11 cellular contexts compared by ENCODE assay signal in the genomic region with DNA sequence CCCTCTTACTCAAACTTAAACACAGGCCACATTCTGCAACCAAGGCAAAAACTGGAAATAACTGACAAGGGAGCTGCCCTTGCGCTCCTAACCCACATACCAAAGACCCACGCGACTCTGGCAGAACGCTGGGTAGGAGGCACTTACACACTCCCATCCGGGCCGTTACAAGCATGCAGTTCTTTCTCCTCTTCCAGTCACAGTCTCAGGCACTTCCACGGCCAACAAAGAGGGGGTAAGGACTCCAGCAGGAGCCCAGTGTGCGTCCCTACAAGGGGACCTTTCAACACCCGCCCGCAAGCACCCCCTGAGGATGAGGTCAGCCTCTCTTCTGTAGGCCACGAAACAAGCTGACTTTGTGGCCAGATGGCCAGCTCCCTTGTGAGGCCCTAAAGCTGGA. TPM values are rescaled to one million over a fixed set of nuclear protein-coding genes. Genes with fewer than 3 reads are reported as not detected.
DNase-seq lines count a peak whose midpoint lies in the region; ATAC-seq lines count a peak whose summit lies in the region.
"Had no signal": no experiment of that assay in that cellular context is flagged by ENCODE, and none has a peak within 500 bp of the region (broad histone marks: within the 10 kb centered on the region; RNA-seq: fewer than 3 reads in every experiment).

No MANE protein-coding gene starts in this region.

- DNase-seq in Right ventricle myocardium inferior (ENCODE audit: missing footprints) (peak; percentile 77), cardiac septum (ENCODE audit: low spot score) (no peak), foreskin melanocyte (peak; percentile 80), occipital lobe (lab: John Stamatoyannopoulos, UW) (peak; percentile 83), NCI-H524 (lab: John Stamatoyannopoulos, UW) (no peak), SKM-1 (lab: John Stamatoyannopoulos, UW; ENCODE audit: unreplicated experiment) (no peak)
- no peak for DNase-seq in stimulated activated CD4-positive, alpha-beta T cell treated with anti-CD3 and anti-CD28 coated beads, Interleukin-4, amount 100 ng/mL, for 4 hours
- DNase-seq: activated CD8-positive, alpha-beta memory T cell treated with anti-CD3 and anti-CD28 coated beads, Interleukin-2, amount 10 ng/mL, durations not matched to agents 7 days and 5 days; NCI-H2171 treated with DMSO at 0.1 percent for 48 hours; SK-N-SH had no signal

- intact Hi-C loops in Right ventricle myocardium inferior (cut with DNase I) (loop anchor here (10.0 kb wide), 1 partner anchor 94 kb away; no protein-coding TSS in a partner anchor), cardiac septum (cut with DNase I) (no loop called here)

- ATAC-seq in Right ventricle myocardium inferior (peak; percentile 90), HG03095 (IDR thresholded peaks at IDR 0.05; ENCODE audit: unreplicated experiment) (no peak)
- ATAC-seq: activated CD8-positive, alpha-beta memory T cell treated with anti-CD3 and anti-CD28 coated beads, Interleukin-2, amount 10 ng/mL, durations not matched to agents 7 days and 5 days had no signal

RNA-seq across cellular contexts. Expression of gene SERINC5, which starts 57.4 kb away (rescaled TPM):
- total RNA-seq in Right ventricle myocardium inferior: 14.5 TPM
- 20.9 TPM for total RNA-seq in cardiac septum
- total RNA-seq in occipital lobe: 60.8 TPM

Comparison
In these comparisons a context has a peak if more than half of its experiments do, and no peak if none do; other contexts are left out.
1. DNase-seq: peak in Right ventricle myocardium inferior (single experiment), foreskin melanocyte (single experiment) and occipital lobe (single experiment); none in cardiac septum (single experiment), NCI-H524 (0 of 2), SKM-1 (single experiment) and stimulated activated CD4-positive, alpha-beta T cell treated with anti-CD3 and anti-CD28 coated beads, Interleukin-4, amount 100 ng/mL, for 4 hours (0 of 2).